In genomic region chr6:29926795-29927427, GRCh38 we compare ENCODE assay signal across 8 cellular contexts. TPM values are rescaled to one million over a fixed set of nuclear protein-coding genes. Genes with fewer than 3 reads are reported as not detected.
DNase-seq lines count a peak whose midpoint lies in the region; ATAC-seq, FAIRE-seq and TF ChIP-seq lines count a peak whose summit lies in the region.

No MANE protein-coding gene starts in this region.

- H3K36me3 Mint-ChIP-seq in activated CD8-positive, alpha-beta T cell treated with anti-CD3 and anti-CD28 coated beads, Interleukin-2, amount 10 ng/mL, durations not matched to agents 7 days and 5 days (ENCODE audit: low read depth), result peaks cover 8% of the 10 kb centered on the region
- peaks cover 4% of the 10 kb centered on the region for H3K36me3 Mint-ChIP-seq in effector memory CD8-positive, alpha-beta T cell (ENCODE audit: insufficient read depth)
- H3K36me3 Mint-ChIP-seq in stimulated activated effector memory CD8-positive, alpha-beta T cell treated with anti-CD3 and anti-CD28 coated beads, Interleukin-12 subunit alpha, Interleukin-12 subunit beta, amount 100 ng/mL, for 72 hours, result no peaks in the 10 kb centered on the region

- no peaks in the 10 kb centered on the region for H3K27me3 Mint-ChIP-seq in activated CD8-positive, alpha-beta T cell treated with anti-CD3 and anti-CD28 coated beads, Interleukin-2, amount 10 ng/mL, durations not matched to agents 7 days and 5 days (ENCODE audit: low read depth)
- H3K27me3 Mint-ChIP-seq in effector memory CD8-positive, alpha-beta T cell, result no peaks in the 10 kb centered on the region

- peaks cover 33% of the 10 kb centered on the region for H3K4me1 Mint-ChIP-seq in activated CD8-positive, alpha-beta T cell treated with anti-CD3 and anti-CD28 coated beads, Interleukin-2, amount 10 ng/mL, durations not matched to agents 7 days and 5 days (ENCODE audit: low read depth)
- H3K4me1 Mint-ChIP-seq in effector memory CD8-positive, alpha-beta T cell (ENCODE audit: low read depth in 2 of 2), result peaks cover 9 to 20% of the 10 kb centered on the region in 2 donors
- peaks cover 32% of the 10 kb centered on the region for H3K4me1 Mint-ChIP-seq in stimulated activated effector memory CD8-positive, alpha-beta T cell treated with anti-CD3 and anti-CD28 coated beads, Interleukin-12 subunit alpha, Interleukin-12 subunit beta, amount 100 ng/mL, for 72 hours

- peak; percentile 64 for ATAC-seq in GM21447 (IDR thresholded peaks at IDR 0.05; ENCODE audit: unreplicated experiment)
- ATAC-seq in activated CD8-positive, alpha-beta T cell treated with anti-CD3 and anti-CD28 coated beads, Interleukin-2, amount 10 ng/mL, durations not matched to agents 7 days and 5 days, result peak; percentile 98
- ATAC-seq in effector memory CD8-positive, alpha-beta T cell (replicated peaks), result peak; percentile 94
- peak; percentile 93 for ATAC-seq in stimulated activated effector memory CD8-positive, alpha-beta T cell treated with anti-CD3 and anti-CD28 coated beads, Interleukin-12 subunit alpha, Interleukin-12 subunit beta, amount 100 ng/mL, for 72 hours

- H3K27ac Mint-ChIP-seq in activated CD8-positive, alpha-beta T cell treated with anti-CD3 and anti-CD28 coated beads, Interleukin-2, amount 10 ng/mL, durations not matched to agents 7 days and 5 days, result peak overlapping the region; percentile 97
- peak overlapping the region; percentile 96 to 98 for H3K27ac Mint-ChIP-seq in effector memory CD8-positive, alpha-beta T cell
- H3K27ac Mint-ChIP-seq in stimulated activated effector memory CD8-positive, alpha-beta T cell treated with anti-CD3 and anti-CD28 coated beads, Interleukin-12 subunit alpha, Interleukin-12 subunit beta, amount 100 ng/mL, for 72 hours, result peak overlapping the region; percentile 92

- DNase-seq in Ammon's horn (ENCODE audit: low spot score), result peak; percentile 62
- DNase-seq in NCI-H1436 (lab: John Stamatoyannopoulos, UW), result peak; percentile 51
- DNase-seq in activated CD8-positive, alpha-beta T cell treated with anti-CD3 and anti-CD28 coated beads, Interleukin-2, amount 10 ng/mL, durations not matched to agents 7 days and 5 days, result peak; percentile 91
- peak; percentile 73 to 79 (median 75) for DNase-seq in effector memory CD8-positive, alpha-beta T cell
- peak; percentile 87 for DNase-seq in mucosa of gallbladder (ENCODE audit: low spot score)
- DNase-seq in stimulated activated effector memory CD8-positive, alpha-beta T cell treated with anti-CD3 and anti-CD28 coated beads, Interleukin-12 subunit alpha, Interleukin-12 subunit beta, amount 100 ng/mL, for 72 hours (ENCODE audit: low spot score in 2 of 2), result peak; percentile 64 to 87
- DNase-seq in D721Med (ENCODE audit: insufficient read length, low spot score), result no peak

- H3K9me3 Mint-ChIP-seq in activated CD8-positive, alpha-beta T cell treated with anti-CD3 and anti-CD28 coated beads, Interleukin-2, amount 10 ng/mL, durations not matched to agents 7 days and 5 days (ENCODE audit: insufficient read depth), result no peaks in the 10 kb centered on the region
- H3K9me3 Mint-ChIP-seq in effector memory CD8-positive, alpha-beta T cell, result no peaks in the 10 kb centered on the region
- H3K9me3 Mint-ChIP-seq in stimulated activated effector memory CD8-positive, alpha-beta T cell treated with anti-CD3 and anti-CD28 coated beads, Interleukin-12 subunit alpha, Interleukin-12 subunit beta, amount 100 ng/mL, for 72 hours, result no peaks in the 10 kb centered on the region

- FAIRE-seq in D721Med (lab: Jason Lieb, UNC), result no peak

- peak overlapping the region; percentile 86 for H3K4me3 Mint-ChIP-seq in activated CD8-positive, alpha-beta T cell treated with anti-CD3 and anti-CD28 coated beads, Interleukin-2, amount 10 ng/mL, durations not matched to agents 7 days and 5 days
- H3K4me3 Mint-ChIP-seq in effector memory CD8-positive, alpha-beta T cell, result peak overlapping the region; percentile 87 to 89
- H3K4me3 Mint-ChIP-seq in stimulated activated effector memory CD8-positive, alpha-beta T cell treated with anti-CD3 and anti-CD28 coated beads, Interleukin-12 subunit alpha, Interleukin-12 subunit beta, amount 100 ng/mL, for 72 hours, result peak overlapping the region; percentile 80

- TF ChIP-seq CTCF in D721Med (IDR thresholded peaks at IDR 0.05; ENCODE audit: insufficient read depth, missing control alignments), result no peak

- CTCF ChIA-PET in activated CD8-positive, alpha-beta T cell treated with anti-CD3 and anti-CD28 coated beads, Interleukin-2, amount 10 ng/mL, durations not matched to agents 7 days and 5 days (lab: Charles Lee), result interaction anchor here (0.7 to 1.5 kb wide), 2 partner anchors 41 to 140 kb away, joined by 4 to 6 read pairs; partner anchors contain the start of gene PPP1R11

- POLR2A ChIA-PET in activated CD8-positive, alpha-beta T cell treated with anti-CD3 and anti-CD28 coated beads, Interleukin-2, amount 10 ng/mL, durations not matched to agents 7 days and 5 days (lab: Charles Lee), result interaction anchor here (0.7 to 3.1 kb wide), 5 partner anchors 15 to 1054 kb away, joined by 3 to 7 read pairs (median 4); partner anchors contain the start of gene HLA-A

RNA-seq across cellular contexts. Expression of gene HLA-A, which starts 15.4 kb away (rescaled TPM):
- total RNA-seq in activated CD8-positive, alpha-beta T cell treated with anti-CD3 and anti-CD28 coated beads, Interleukin-2, amount 10 ng/mL, durations not matched to agents 7 days and 5 days, result 1,000 to 10,000 TPM; 1,178 to 1,183 TPM
- total RNA-seq in mucosa of gallbladder, result 1,097 TPM
